10 cellular contexts compared by ENCODE assay signal in the genomic region with DNA sequence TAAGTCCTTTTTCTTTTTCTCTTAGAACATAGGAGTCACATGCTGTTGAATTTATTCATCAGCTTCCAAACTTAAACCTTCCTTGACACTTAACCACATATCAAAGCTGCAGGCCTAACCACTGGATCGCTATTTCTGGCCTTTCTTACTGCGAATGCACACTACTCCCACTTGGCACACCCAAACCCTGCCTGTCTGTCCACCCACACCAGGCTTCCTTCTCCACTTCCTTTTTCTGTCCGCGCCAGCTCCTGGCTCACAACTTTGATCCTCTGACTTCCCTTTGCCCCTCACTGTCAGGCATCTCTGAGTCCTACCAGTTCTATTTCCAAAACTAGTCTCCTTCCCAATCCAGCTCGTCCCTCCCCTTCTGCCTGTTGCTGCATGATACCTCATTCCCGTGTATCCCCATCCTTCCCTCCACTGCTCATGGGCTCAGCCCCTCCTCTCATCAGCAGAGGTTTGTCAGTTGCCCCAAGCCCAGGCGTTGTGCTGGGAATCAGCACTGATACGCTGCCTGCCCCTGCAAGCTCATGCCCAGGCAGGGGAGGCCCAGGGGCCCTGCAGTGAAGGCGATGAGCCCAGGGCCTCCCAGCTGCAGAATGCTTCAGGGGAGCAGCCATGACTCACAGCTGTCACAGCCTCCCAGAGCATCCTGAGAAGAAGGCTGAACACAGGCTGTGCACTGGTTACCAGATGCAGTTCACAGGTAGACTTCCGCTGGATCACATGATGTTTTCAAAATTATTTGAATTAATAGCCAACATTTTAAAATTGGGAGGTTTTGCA.
DNase-seq lines count a peak whose midpoint lies in the region; ATAC-seq, FAIRE-seq and TF ChIP-seq lines count a peak whose summit lies in the region.
"Had no signal": no experiment of that assay in that cellular context is flagged by ENCODE, and none has a peak within 500 bp of the region (broad histone marks: within the 10 kb centered on the region; RNA-seq: fewer than 3 reads in every experiment).

No MANE protein-coding gene starts in this region.

- TF ChIP-seq POLR2A in H54 (IDR thresholded peaks at IDR 0.05; ENCODE audit: low read depth, low read length): no peak

- no peak for FAIRE-seq in H54 (lab: Jason Lieb, UNC)

- peak; percentile 23 for DNase-seq in H54 (ENCODE audit: insufficient read length, low spot score)
- DNase-seq in NOMO-1 treated with DMSO at 0.1 percent for 48 hours (lab: John Stamatoyannopoulos, UW; ENCODE audit: unreplicated experiment): peak; percentile 75
- DNase-seq in epithelial cell of esophagus (ENCODE audit: low read depth): peak; percentile 40
- DNase-seq in nucleus accumbens (lab: John Stamatoyannopoulos, UW): peak in 39 of 56 donors; percentile 11 to 73 (median 51)
- no peak for DNase-seq in islet precursor cell
- DNase-seq in NCI-H2029 treated with DMSO at 0.1 percent for 48 hours (lab: John Stamatoyannopoulos, UW): no peak
- no peak for DNase-seq in cerebellar nuclear complex (lab: John Stamatoyannopoulos, UW)
- DNase-seq: NCI-H524, spleen had no signal

- ATAC-seq in GM18858 (IDR thresholded peaks at IDR 0.05; ENCODE audit: unreplicated experiment): no peak

- no peak for TF ChIP-seq CTCF in epithelial cell of esophagus (IDR thresholded peaks at IDR 0.05; ENCODE audit: insufficient read depth, low read depth, low read length, missing control alignments)

- no peak overlapping the region for H3K4me3 ChIP-seq in epithelial cell of esophagus (ENCODE audit: low read length)
- H3K4me3 ChIP-seq: spleen had no signal

Comparison
In these comparisons a context has a peak if more than half of its experiments do, and no peak if none do; other contexts are left out.
1. DNase-seq: peak in H54 (single experiment), NOMO-1 treated with DMSO at 0.1 percent for 48 hours (single experiment), epithelial cell of esophagus (single experiment) and nucleus accumbens (39 of 56); none in islet precursor cell (single experiment), NCI-H2029 treated with DMSO at 0.1 percent for 48 hours (single experiment) and cerebellar nuclear complex (0 of 2).